18 cellular contexts compared by ENCODE assay signal in the genomic region with DNA sequence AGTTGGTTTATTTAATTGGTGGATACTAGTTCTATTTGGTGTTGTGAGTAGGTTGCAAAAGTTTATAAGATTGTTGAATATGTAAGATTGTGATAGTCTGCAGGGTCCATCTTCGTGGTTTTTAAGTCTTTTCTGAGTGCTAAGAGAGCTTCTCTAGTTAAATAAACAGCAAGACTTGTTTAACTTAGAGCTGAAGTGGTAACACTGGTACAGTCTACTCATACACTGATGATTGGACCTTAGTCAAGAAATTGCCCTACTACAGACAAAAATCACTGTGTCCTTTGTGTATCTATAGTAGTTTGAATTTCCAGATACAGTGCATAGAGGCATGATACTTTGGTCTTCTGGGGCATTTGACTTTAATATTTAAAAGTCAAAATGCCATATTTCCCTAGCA.
DNase-seq lines count a peak whose midpoint lies in the region; ATAC-seq, FAIRE-seq and TF ChIP-seq lines count a peak whose summit lies in the region.
"Had no signal": no experiment of that assay in that cellular context is flagged by ENCODE, and none has a peak within 500 bp of the region (broad histone marks: within the 10 kb centered on the region; RNA-seq: fewer than 3 reads in every experiment).

No MANE protein-coding gene starts in this region.

- H3K27ac ChIP-seq in GM23338 (ENCODE audit: low read depth): no peak overlapping the region
- H3K27ac ChIP-seq in GM12878 (ENCODE audit: control insufficient read depth, insufficient read depth): no peak overlapping the region
- no peak overlapping the region for H3K27ac ChIP-seq in left lung
- H3K27ac ChIP-seq in brain microvascular endothelial cell: no peak overlapping the region
- H3K27ac ChIP-seq: C4-2B had no signal

- peak; percentile 52 for FAIRE-seq in GM12878 (lab: Jason Lieb, UNC)
- FAIRE-seq: A204.1, GM18507, HTR-8/SVneo, K562 had no signal

- no peaks in the 10 kb centered on the region for H3K9me2 ChIP-seq in GM23338 (ENCODE audit: insufficient read depth)

- no peak for TF ChIP-seq CTCF in GM23338 (conservative IDR thresholded peaks at IDR 0.05; ENCODE audit: low read depth in 2 of 2)
- TF ChIP-seq CTCF in GM12878 (IDR thresholded peaks at IDR 0.05 in 2 of 3, conservative IDR thresholded peaks at IDR 0.05 in 1 of 3; ENCODE audit: control insufficient read depth in 2 of 3, extremely low read depth in 1 of 3, insufficient read depth in 1 of 3, low read depth in 3 of 3, low read length in 3 of 3): no peak
- TF ChIP-seq CTCF in left lung (IDR thresholded peaks at IDR 0.05): no peak
- TF ChIP-seq CTCF in brain microvascular endothelial cell (IDR thresholded peaks at IDR 0.05; ENCODE audit: low read depth, low read length, missing control alignments): no peak
- no peak for TF ChIP-seq CTCF in chondrocyte (IDR thresholded peaks at IDR 0.05)

- no peaks in the 10 kb centered on the region for H3F3A ChIP-seq in GM23338 (replicated peaks; ENCODE audit: low read depth)

- H4K20me1 ChIP-seq in GM23338 (replicated peaks; ENCODE audit: insufficient read depth): no peaks in the 10 kb centered on the region; the same call in 1 of the 2 replicates
- H4K20me1 ChIP-seq in GM12878 (ENCODE audit: control insufficient read depth, insufficient read depth): no peaks in the 10 kb centered on the region

- H3K9me3 Mint-ChIP-seq in GM23338 (no peaks in the 10 kb centered on the region), chondrocyte (ENCODE audit: low read depth) (no peaks in the 10 kb centered on the region)
- H3K9me3 Mint-ChIP-seq: H9 had no signal

- RAD21 ChIA-PET in GM12878 (lab: Charles Lee; ENCODE audit: unreplicated experiment): no interaction called here

- no peak for TF ChIP-seq RAD21 in GM12878 (IDR thresholded peaks at IDR 0.05; ENCODE audit: insufficient read depth, low read depth, low read length)

- CTCF ChIA-PET in GM12878 (lab: Yijun Ruan, JAX): no interaction called here

- H3K9me3 ChIP-seq in GM12878 (replicated peaks; ENCODE audit: control insufficient read depth, insufficient read depth, low read length): no peaks in the 10 kb centered on the region
- no peaks in the 10 kb centered on the region for H3K9me3 ChIP-seq in left lung
- H3K9me3 ChIP-seq: BE2C had no signal

- no peak for TF ChIP-seq POLR2A in GM12878 (IDR thresholded peaks at IDR 0.05; ENCODE audit: low read depth, low read length)

- H3K4me1 Mint-ChIP-seq in GM23338 (peaks cover 71% of the 10 kb centered on the region), chondrocyte (ENCODE audit: low read depth) (peaks cover 38% of the 10 kb centered on the region)

- WGBS in GM12878 (ENCODE audit: insufficient coverage, insufficient replicate concordance, low lambda C conversion rate, missing lambda C conversion rate): 37% methylated on average over 1 of the region's 1 CpG

- H3K27ac Mint-ChIP-seq in GM23338 (peak overlapping the region; percentile 23), chondrocyte (ENCODE audit: unreplicated experiment) (no peak overlapping the region)
- H3K27ac Mint-ChIP-seq: CD4-positive, alpha-beta memory T cell had no signal

- H3K27me3 ChIP-seq in GM23338 (ENCODE audit: insufficient read depth): no peaks in the 10 kb centered on the region
- no peaks in the 10 kb centered on the region for H3K27me3 ChIP-seq in GM12878 (replicated peaks in 1 of 2; ENCODE audit: control insufficient read depth in 2 of 2, insufficient read depth in 2 of 2, low read length in 1 of 2)
- H3K27me3 ChIP-seq in left lung: no peaks in the 10 kb centered on the region
- H3K27me3 ChIP-seq in brain microvascular endothelial cell (replicated peaks): no peaks in the 10 kb centered on the region
- H3K27me3 ChIP-seq: BE2C had no signal

- ATAC-seq in GM23338 (no peak), GM12878 (no peak), left lung (peak; percentile 86), GM21528 (IDR thresholded peaks at IDR 0.05; ENCODE audit: low FRiP score, unreplicated experiment) (no peak)
- ATAC-seq: K562 had no signal

- intact Hi-C loops in GM12878 (cut with micrococcal nuclease; ENCODE audit: unreplicated experiment): no loop called here
- intact Hi-C loops in left lung (cut with DNase I): no loop called here

- H3K4me3 Mint-ChIP-seq in GM23338 (no peak overlapping the region), chondrocyte (ENCODE audit: unreplicated experiment) (no peak overlapping the region)
- H3K4me3 Mint-ChIP-seq: CD4-positive, alpha-beta memory T cell; H9 had no signal

- BruUV-seq in GM12878 (replicated peaks; lab: Mats Ljungman, UMichigan): no TSS peak

- H3K4me1 ChIP-seq in GM23338 (ENCODE audit: insufficient read depth) (peaks cover 55% of the 10 kb centered on the region), GM12878 (ENCODE audit: control insufficient read depth, insufficient read depth, low read length) (peaks cover 2% of the 10 kb centered on the region; the same call in 1 of the 2 replicates), left lung (peaks cover 0 to 10% of the 10 kb centered on the region in 2 donors)
- H3K4me1 ChIP-seq: BE2C had no signal

- H3K9ac ChIP-seq in GM12878 (ENCODE audit: control insufficient read depth, insufficient read depth, low read length): no peak overlapping the region

- H3K79me2 ChIP-seq in GM23338 (replicated peaks; ENCODE audit: insufficient read depth): peaks cover 97% of the 10 kb centered on the region
- H3K79me2 ChIP-seq in GM12878 (ENCODE audit: control insufficient read depth, insufficient read depth, low read length): no peaks in the 10 kb centered on the region

- H2AFZ ChIP-seq in GM23338 (no peak overlapping the region), GM12878 (ENCODE audit: control insufficient read depth, low read depth, low read length) (no peak overlapping the region)

- SMC1A ChIA-PET in GM12878 (lab: Charles Lee; ENCODE audit: uncharacterized antibody, unreplicated experiment): no interaction called here

- in situ Hi-C loops in GM12878 (cut with MboI) (no loop called here), brain microvascular endothelial cell (cut with HindIII; ENCODE audit: low pct_ligation_motif_present, low sequenced_read_pairs) (no loop called here)

- H3K4me3 ChIP-seq in GM23338 (no peak overlapping the region), GM12878 (no peak overlapping the region), left lung (no peak overlapping the region), brain microvascular endothelial cell (ENCODE audit: low read depth, low read length) (no peak overlapping the region)
- H3K4me3 ChIP-seq: K562 had no signal

- H3K27me3 Mint-ChIP-seq in GM23338 (ENCODE audit: insufficient read depth, low read depth, poor library complexity) (peaks cover 7% of the 10 kb centered on the region), chondrocyte (ENCODE audit: low read depth) (no peaks in the 10 kb centered on the region)

- DNase-seq in GM23338 (ENCODE audit: low spot score): no peak
- DNase-seq in GM12878 (ENCODE audit: low read depth, low spot score): no peak
- no peak for DNase-seq in left lung
- DNase-seq in superior temporal gyrus (ENCODE audit: extremely low spot score): peak; percentile 25
- DNase-seq in brain microvascular endothelial cell: no peak
- DNase-seq in mesenteric fat pad (ENCODE audit: low spot score): no peak
- DNase-seq in chondrocyte (ENCODE audit: low spot score): no peak
- DNase-seq: BE2C; CD4-positive, alpha-beta memory T cell; DMS153; GOT3; H9 had no signal

- H3K36me3 Mint-ChIP-seq in GM23338 (ENCODE audit: low read depth) (no peaks in the 10 kb centered on the region), chondrocyte (ENCODE audit: low read depth) (no peaks in the 10 kb centered on the region)

- H3K4me2 ChIP-seq in GM23338 (peak overlapping the region; percentile 33; the same call in 1 of the 2 replicates), GM12878 (ENCODE audit: control insufficient read depth, insufficient read depth) (no peak overlapping the region)

- TF ChIP-seq EP300 in GM12878 (IDR thresholded peaks at IDR 0.05; ENCODE audit: borderline replicate concordance in 1 of 2, control insufficient read depth in 1 of 2, low read depth in 2 of 2, low read length in 2 of 2): no peak

- POLR2A ChIA-PET in GM12878 (lab: Charles Lee): no interaction called here

- no peaks in the 10 kb centered on the region for H3K36me3 ChIP-seq in GM23338 (ENCODE audit: insufficient read depth)
- H3K36me3 ChIP-seq in GM12878 (ENCODE audit: control insufficient read depth in 2 of 2, insufficient read depth in 2 of 2, low read length in 1 of 2): no peaks in the 10 kb centered on the region
- no peaks in the 10 kb centered on the region for H3K36me3 ChIP-seq in left lung
- H3K36me3 ChIP-seq in brain microvascular endothelial cell (replicated peaks): no peaks in the 10 kb centered on the region
- H3K36me3 ChIP-seq: BE2C had no signal

TF ChIP-seq in GM23338, 12 proteins besides CTCF, POLR2A, EP300 and RAD21 (continues in another document):
- TF ChIP-seq CREB1 (CRISPR knock-in tag; IDR thresholded peaks at IDR 0.05; ENCODE audit: low read depth) (no peak), ZNF114 (CRISPR knock-in tag; IDR thresholded peaks at IDR 0.05) (no peak), STAT1 (IDR thresholded peaks at IDR 0.05; ENCODE audit: unreplicated experiment) (no peak), EZH2phosphoT487 (IDR thresholded peaks at IDR 0.05; ENCODE audit: unreplicated experiment) (no peak), EZH2 (IDR thresholded peaks at IDR 0.05; ENCODE audit: low read depth, unreplicated experiment) (no peak)

TF ChIP-seq in GM12878, 131 proteins besides CTCF, POLR2A, EP300 and RAD21 (continues in another document):
- TF ChIP-seq BCL3 (IDR thresholded peaks at IDR 0.05; ENCODE audit: borderline replicate concordance, insufficient read depth, low read depth, low read length, poor library complexity, severe bottlenecking) (no peak), RCOR1 (conservative IDR thresholded peaks at IDR 0.05; ENCODE audit: low read depth, low read length) (no peak), ZNF622 (IDR thresholded peaks at IDR 0.05) (no peak)
